4 cellular contexts compared by ENCODE assay signal in the genomic region with DNA sequence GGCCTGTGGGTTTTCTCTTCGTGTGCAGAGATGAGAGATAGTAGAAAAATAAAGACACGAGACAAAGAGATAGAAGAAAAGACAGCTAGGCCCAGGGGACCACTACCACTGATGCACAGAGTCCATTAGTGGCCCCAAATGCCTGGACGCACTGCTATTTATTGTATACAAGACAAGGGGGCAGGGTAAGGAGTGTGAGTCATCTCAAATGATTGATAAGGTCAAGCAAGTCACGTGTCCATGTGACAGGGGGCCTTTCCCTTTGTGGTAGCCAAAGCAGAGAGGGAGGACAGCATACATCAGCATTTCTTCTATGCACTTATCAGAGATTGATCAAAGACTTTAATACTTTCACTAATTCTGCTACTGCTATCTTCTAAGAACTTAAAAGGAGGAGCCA. TPM values are rescaled to one million over a fixed set of nuclear protein-coding genes. Genes with fewer than 3 reads are reported as not detected.
"Had no signal": no experiment of that assay in that cellular context is flagged by ENCODE, and none has a peak within 500 bp of the region (broad histone marks: within the 10 kb centered on the region; RNA-seq: fewer than 3 reads in every experiment).

No MANE protein-coding gene starts in this region.

RNA-seq across cellular contexts. Expression of a gene that starts 53.0 kb away (rescaled TPM):
- total RNA-seq: HFFc6, HT1080, IMR-90 had no signal
- polyA plus RNA-seq: GM23248 had no signal
